Comparison of ENCODE assay signal across 10 cellular contexts in genomic region chr19:33472696-33473624, GRCh38. TPM values are rescaled to one million over a fixed set of nuclear protein-coding genes. Genes with fewer than 3 reads are reported as not detected.
DNase-seq lines count a peak whose midpoint lies in the region; ATAC-seq and TF ChIP-seq lines count a peak whose summit lies in the region.
"Had no signal": no experiment of that assay in that cellular context is flagged by ENCODE, and none has a peak within 500 bp of the region (broad histone marks: within the 10 kb centered on the region; RNA-seq: fewer than 3 reads in every experiment).

No MANE protein-coding gene starts in this region.

- no peak overlapping the region for H3K18ac ChIP-seq in IMR-90 (ENCODE audit: low read depth, low read length)
- H3K18ac ChIP-seq in mesenchymal stem cell (ENCODE audit: low read depth in 1 of 2, low read length in 2 of 2) = no peak overlapping the region

- POLR2A ChIA-PET in AG04450 (lab: Yijun Ruan, JAX) = no interaction called here
- POLR2A ChIA-PET in IMR-90 (lab: Charles Lee; ENCODE audit: unreplicated experiment) = no interaction called here

- H3K36me3 ChIP-seq in IMR-90 (ENCODE audit: control insufficient read depth, insufficient read depth, low read length) (peaks cover 11% of the 10 kb centered on the region), mammary epithelial cell (ENCODE audit: insufficient read depth, low read length) (no peaks in the 10 kb centered on the region), mesenchymal stem cell (ENCODE audit: control insufficient read depth in 1 of 2, insufficient read depth in 2 of 2, low read depth in 1 of 2, low read length in 2 of 2) (peaks cover 32 to 42% of the 10 kb centered on the region in 2 experiments), esophagus squamous epithelium (peaks cover 0 to 44% (median 0%) of the 10 kb centered on the region in 3 donors)

- H3K4me3 ChIP-seq in AG04450 (ENCODE audit: low read depth, low read length) (no peak overlapping the region), IMR-90 (ENCODE audit: insufficient read depth, low read depth, low read length) (no peak overlapping the region), mammary epithelial cell (replicated peaks in 1 of 3; ENCODE audit: insufficient read depth in 1 of 3, low read depth in 2 of 3, low read length in 3 of 3) (no peak overlapping the region), mesenchymal stem cell (ENCODE audit: insufficient read depth in 1 of 2, low read depth in 1 of 2, low read length in 2 of 2) (no peak overlapping the region), esophagus squamous epithelium (no peak overlapping the region)
- H3K4me3 ChIP-seq: vagina had no signal

- H4K20me1 ChIP-seq in IMR-90 (ENCODE audit: insufficient read depth, low read length) = peaks cover 7% of the 10 kb centered on the region; the same call in 1 of the 2 replicates
- H4K20me1 ChIP-seq in mammary epithelial cell (ENCODE audit: insufficient read depth, low read length) = no peaks in the 10 kb centered on the region

- H3K4me2 ChIP-seq in IMR-90 (ENCODE audit: low read depth, low read length) (no peak overlapping the region), mammary epithelial cell (ENCODE audit: insufficient read depth, low read depth, low read length) (no peak overlapping the region), mesenchymal stem cell (ENCODE audit: low read length, poor library complexity, severe bottlenecking) (no peak overlapping the region)

- H3K9me3 ChIP-seq in AG04450 (ENCODE audit: control insufficient read depth, insufficient read depth, low read length) = no peaks in the 10 kb centered on the region; the same call in 1 of the 2 replicates
- no peaks in the 10 kb centered on the region for H3K9me3 ChIP-seq in IMR-90 (ENCODE audit: control insufficient read depth, insufficient read depth, low read length)
- H3K9me3 ChIP-seq in mammary epithelial cell (replicated peaks; ENCODE audit: insufficient read depth, low read length) = no peaks in the 10 kb centered on the region
- H3K9me3 ChIP-seq in mesenchymal stem cell (ENCODE audit: control insufficient read depth, low read length) = peaks cover 9% of the 10 kb centered on the region
- no peaks in the 10 kb centered on the region for H3K9me3 ChIP-seq in esophagus squamous epithelium
- H3K9me3 ChIP-seq: vagina had no signal

- TF ChIP-seq RAD21 in IMR-90 (IDR thresholded peaks at IDR 0.05; ENCODE audit: low read length) = no peak

- H3K9me1 ChIP-seq in IMR-90 (ENCODE audit: insufficient read depth, low read length) = peaks cover 19% of the 10 kb centered on the region

- in situ Hi-C loops in IMR-90 (cut with MboI; ENCODE audit: low sequenced_read_pairs) (no loop called here), mammary epithelial cell (cut with MboI; ENCODE audit: low sequenced_read_pairs in 2 of 2) (no loop called here)

- H4K8ac ChIP-seq in IMR-90 (ENCODE audit: low read depth in 2 of 2, low read length in 2 of 2) (peak overlapping the region in 1 of 2 experiments; percentile 30; a peak in 1 of 4 replicates), mesenchymal stem cell (ENCODE audit: low read length) (no peak overlapping the region)

- H3K14ac ChIP-seq in IMR-90 (replicated peaks; ENCODE audit: low read depth, low read length) (peak overlapping the region; percentile 52; the same call in 1 of the 2 replicates), mesenchymal stem cell (ENCODE audit: low read length in 2 of 2) (no peak overlapping the region)

- H3K23ac ChIP-seq in IMR-90 (ENCODE audit: low read depth, low read length) (peak overlapping the region; percentile 16; the same call in 1 of the 2 replicates), mesenchymal stem cell (ENCODE audit: low read length in 2 of 2) (no peak overlapping the region)

- no TSS peak for BruUV-seq in IMR-90 (replicated peaks; lab: Mats Ljungman, UMichigan)
- no TSS peak for BruUV-seq in mammary epithelial cell (replicated peaks; lab: Mats Ljungman, UMichigan)

- TF ChIP-seq CTCF in AG04450 (IDR thresholded peaks at IDR 0.05; ENCODE audit: low read depth, low read length) (no peak), IMR-90 (conservative IDR thresholded peaks at IDR 0.05; ENCODE audit: low read depth, low read length) (no peak), mammary epithelial cell (conservative IDR thresholded peaks at IDR 0.05 in 1 of 2, IDR thresholded peaks at IDR 0.05 in 1 of 2; ENCODE audit: extremely low read depth in 1 of 2, insufficient read depth in 1 of 2, low read depth in 1 of 2, low read length in 2 of 2) (no peak), esophagus squamous epithelium (IDR thresholded peaks at IDR 0.05) (no peak)

- H2BK20ac ChIP-seq in IMR-90 (ENCODE audit: low read depth, low read length) = peak overlapping the region; percentile 27; the same call in 1 of the 2 replicates

- CTCF ChIA-PET in AG04450 (lab: Charles Lee) = interaction anchor here (0.6 to 1.2 kb wide), 2 partner anchors 42 to 657 kb away, joined by 5 to 7 read pairs; no protein-coding TSS in a partner anchor
- CTCF ChIA-PET in IMR-90 (lab: Yijun Ruan, JAX) = no interaction called here
- CTCF ChIA-PET in mammary epithelial cell (lab: Charles Lee; ENCODE audit: low non-redundant PET) = no interaction called here

- peaks cover 0 to 3% of the 10 kb centered on the region in 2 experiments; a peak in 1 of 4 replicates for H3K79me1 ChIP-seq in IMR-90 (ENCODE audit: low read depth in 1 of 2, low read length in 2 of 2)
- H3K79me1 ChIP-seq in mesenchymal stem cell (replicated peaks; ENCODE audit: low read length, poor library complexity, severe bottlenecking) = no peaks in the 10 kb centered on the region

- no peak for TF ChIP-seq POLR2A in IMR-90 (IDR thresholded peaks at IDR 0.05; ENCODE audit: low read depth, low read length)
- TF ChIP-seq POLR2A in esophagus squamous epithelium (IDR thresholded peaks at IDR 0.05) = no peak

- H2BK12ac ChIP-seq in mesenchymal stem cell (ENCODE audit: low read length in 2 of 2) = no peak overlapping the region

- H3K27me3 ChIP-seq in AG04450 (ENCODE audit: control insufficient read depth, insufficient read depth, low read length) (no peaks in the 10 kb centered on the region), IMR-90 (ENCODE audit: control insufficient read depth, insufficient read depth, low read length) (no peaks in the 10 kb centered on the region), mammary epithelial cell (ENCODE audit: insufficient read depth, low read length) (no peaks in the 10 kb centered on the region), mesenchymal stem cell (ENCODE audit: control insufficient read depth in 1 of 2, insufficient read depth in 1 of 2, low read length in 2 of 2) (no peaks in the 10 kb centered on the region), esophagus squamous epithelium (no peaks in the 10 kb centered on the region)
- H3K27me3 ChIP-seq: vagina had no signal

- H2BK5ac ChIP-seq in IMR-90 (ENCODE audit: low read depth, low read length, poor library complexity, severe bottlenecking) (peak overlapping the region; percentile 49), mesenchymal stem cell (ENCODE audit: low read depth, low read length, poor library complexity, severe bottlenecking) (no peak overlapping the region)

- H4K5ac ChIP-seq in IMR-90 (ENCODE audit: low read depth, low read length) = no peak overlapping the region

- ATAC-seq in IMR-90 (ENCODE audit: low read depth) (peak; percentile 89), HG02623 (IDR thresholded peaks at IDR 0.05; ENCODE audit: unreplicated experiment) (no peak)

- H2AK9ac ChIP-seq in IMR-90 (replicated peaks; ENCODE audit: low read depth, low read length, poor library complexity) = peak overlapping the region; percentile 92

- H3K4ac ChIP-seq in IMR-90 (ENCODE audit: low read depth, low read length) = peak overlapping the region; percentile 32
- no peak overlapping the region for H3K4ac ChIP-seq in mesenchymal stem cell (ENCODE audit: low read depth in 1 of 2, low read length in 2 of 2)

- peak overlapping the region; percentile 38 for H2AFZ ChIP-seq in IMR-90 (replicated peaks; ENCODE audit: low read length, poor library complexity)
- no peak overlapping the region for H2AFZ ChIP-seq in mammary epithelial cell (ENCODE audit: low read depth, low read length)
- H2AFZ ChIP-seq in mesenchymal stem cell (ENCODE audit: low read depth, low read length) = no peak overlapping the region

- H3K4me1 ChIP-seq in IMR-90 (ENCODE audit: control insufficient read depth, insufficient read depth, low read length) (peaks cover 9% of the 10 kb centered on the region), mammary epithelial cell (ENCODE audit: insufficient read depth, low read length) (no peaks in the 10 kb centered on the region), mesenchymal stem cell (ENCODE audit: control insufficient read depth, insufficient read depth, low read depth, low read length) (peaks cover 20% of the 10 kb centered on the region), esophagus squamous epithelium (no peaks in the 10 kb centered on the region)

- H4K91ac ChIP-seq in IMR-90 (ENCODE audit: insufficient read depth, low read depth, low read length) = no peak overlapping the region
- no peak overlapping the region for H4K91ac ChIP-seq in mesenchymal stem cell (ENCODE audit: low read length)

- H2BK120ac ChIP-seq in IMR-90 (ENCODE audit: low read depth, low read length) = peak overlapping the region; percentile 75; the same call in 1 of the 2 replicates
- no peak overlapping the region for H2BK120ac ChIP-seq in mesenchymal stem cell (ENCODE audit: low read depth, low read length)

- DNase-seq in AG04450 (ENCODE audit: low read depth, low spot score) (peak; percentile 72), IMR-90 (peak; percentile 99), mammary epithelial cell (peak; percentile 60), mesenchymal stem cell (peak; percentile 48), esophagus squamous epithelium (lab: John Stamatoyannopoulos, UW) (no peak), SHP77 treated with DMSO at 0.1 percent for 48 hours (lab: John Stamatoyannopoulos, UW) (no peak), NCI-H526 treated with DMSO at 0.1 percent for 48 hours (lab: John Stamatoyannopoulos, UW) (no peak)
- DNase-seq: effector memory CD4-positive, alpha-beta T cell had no signal

- dilution Hi-C loops in IMR-90 (cut with HindIII; ENCODE audit: low sequenced_read_pairs, unreplicated experiment) (no loop called here), mammary epithelial cell (cut with HindIII; ENCODE audit: low sequenced_read_pairs) (no loop called here)

- H3K9ac ChIP-seq in IMR-90 (ENCODE audit: low read depth, low read length) (no peak overlapping the region), mammary epithelial cell (ENCODE audit: insufficient read depth, low read length) (no peak overlapping the region), mesenchymal stem cell (ENCODE audit: low read length) (peak overlapping the region; percentile 51)

- 53% methylated on average over 8 of the region's 23 CpGs; no CpG with 5 or more reads in 1 of the 2 experiments for WGBS in IMR-90 (ENCODE audit: extremely low coverage in 2 of 2, insufficient read length in 1 of 2), 2 experiments
- WGBS in mammary epithelial cell (ENCODE audit: low coverage, missing lambda C conversion rate) = 72% methylated on average over 23 of the region's 23 CpGs
- WGBS in mesenchymal stem cell = 76% methylated on average over 21 of the region's 23 CpGs
- 70 to 71% methylated on average over 23 of the region's 23 CpGs for WGBS in esophagus squamous epithelium, 2 donors

- H3K56ac ChIP-seq in IMR-90 (ENCODE audit: extremely low read depth, insufficient read depth, low read length) = no peak overlapping the region

- H2BK15ac ChIP-seq in IMR-90 (ENCODE audit: low read depth, low read length) (peak overlapping the region; percentile 17; the same call in 1 of the 3 replicates), mesenchymal stem cell (ENCODE audit: low read depth, poor library complexity, severe bottlenecking) (no peak overlapping the region)

- intact Hi-C loops in IMR-90 (cut with micrococcal nuclease) (no loop called here), mammary epithelial cell (cut with micrococcal nuclease) (no loop called here), esophagus squamous epithelium (cut with DNase I) (no loop called here)

- H3K79me2 ChIP-seq in mammary epithelial cell (ENCODE audit: insufficient read depth, low read length) = no peaks in the 10 kb centered on the region

- H2AK5ac ChIP-seq in IMR-90 (ENCODE audit: low read depth, low read length) (peak overlapping the region; percentile 62; the same call in 1 of the 2 replicates), mesenchymal stem cell (ENCODE audit: low read length, severe bottlenecking) (no peak overlapping the region)

- H3K27ac ChIP-seq in AG04450 (ENCODE audit: low read depth, low read length) (peak overlapping the region; percentile 39), IMR-90 (ENCODE audit: insufficient read depth, low read length) (no peak overlapping the region), mammary epithelial cell (ENCODE audit: insufficient read depth, low read depth, low read length) (no peak overlapping the region), mesenchymal stem cell (ENCODE audit: low read length, poor library complexity, severe bottlenecking) (no peak overlapping the region), esophagus squamous epithelium (no peak overlapping the region)
- H3K27ac ChIP-seq: vagina had no signal

RNA-seq across cellular contexts. Expression of gene PEPD, which starts 48.6 kb away (rescaled TPM):
- 67.1 and 92.6 TPM in 2 replicates for polyA plus RNA-seq in AG04450 (2011; rRNA removed)
- polyA minus RNA-seq in AG04450 (2011; rRNA and poly(A)+ RNA removed) = 52.8 and 84.5 TPM in 2 replicates
- total RNA-seq in IMR-90 (2012; rRNA removed) = 36.7 and 41.1 TPM in 2 replicates
- polyA plus RNA-seq in IMR-90 (2012; rRNA removed) = 88.4 and 94.4 TPM in 2 replicates
- polyA plus RNA-seq in IMR-90 (2012; cell fraction: cytosol; rRNA removed) = 129 and 204 TPM in 2 replicates
- polyA plus RNA-seq in IMR-90 (2012; cell fraction: nucleus; rRNA removed; ENCODE audit: low replicate concordance) = 37.0 and 72.0 TPM in 2 replicates
- total RNA-seq in mammary epithelial cell = 10 to 100 TPM; 28.2 to 33.5 TPM
- 39.2 TPM for polyA plus RNA-seq in mammary epithelial cell
- 25.9 TPM for polyA minus RNA-seq in mammary epithelial cell
- 82.6 TPM for polyA plus RNA-seq in mesenchymal stem cell (2013, experiment 1 of 2)
- 84.1 TPM for polyA plus RNA-seq in mesenchymal stem cell (2013, experiment 2 of 2)
- 10 to 100 TPM; 40.1 to 61.4 (median 53.4) TPM for total RNA-seq in esophagus squamous epithelium

Comparison
In these comparisons a context has a peak if more than half of its experiments do, and no peak if none do; other contexts are left out.
1. DNase-seq: peak in AG04450 (single experiment), IMR-90 (single experiment), mammary epithelial cell (single experiment) and mesenchymal stem cell (single experiment); none in esophagus squamous epithelium (single experiment), SHP77 treated with DMSO at 0.1 percent for 48 hours (single experiment) and NCI-H526 treated with DMSO at 0.1 percent for 48 hours (single experiment).